Comparison of ENCODE assay signal across 9 cellular contexts in the genomic region with DNA sequence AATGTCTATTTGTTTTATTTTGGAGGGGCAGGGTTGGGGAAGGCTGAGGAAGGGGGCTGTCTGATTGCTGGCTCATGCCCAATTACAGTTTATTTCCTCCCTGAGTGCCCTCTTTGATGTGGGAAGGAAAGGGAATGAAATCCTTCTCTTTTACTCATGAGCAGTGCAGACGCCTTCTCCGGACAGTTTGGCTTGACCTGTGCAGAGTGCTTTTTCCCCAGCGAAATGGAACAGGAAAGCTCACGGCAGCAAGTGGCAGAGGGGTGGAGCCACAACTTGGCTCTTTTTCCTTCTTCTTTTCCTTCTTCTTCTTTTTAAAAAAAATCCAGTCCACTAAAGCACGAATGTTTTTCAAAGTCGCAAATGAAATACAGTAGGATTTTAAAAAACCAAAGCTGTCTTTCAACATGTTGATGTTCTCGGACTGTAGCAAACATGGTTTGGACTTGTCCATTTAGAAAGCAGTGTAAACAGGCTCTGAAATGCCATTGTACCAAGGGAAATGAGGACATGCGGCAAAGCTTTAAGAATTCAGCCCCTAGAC. TPM values are rescaled to one million over a fixed set of nuclear protein-coding genes. Genes with fewer than 3 reads are reported as not detected.
DNase-seq lines count a peak whose midpoint lies in the region; ATAC-seq and TF ChIP-seq lines count a peak whose summit lies in the region.
"Had no signal": no experiment of that assay in that cellular context is flagged by ENCODE, and none has a peak within 500 bp of the region (broad histone marks: within the 10 kb centered on the region; RNA-seq: fewer than 3 reads in every experiment).

No MANE protein-coding gene starts in this region.

- 54 to 59% methylated on average over 8 of the region's 8 CpGs for WGBS in GM23248 (ENCODE audit: low coverage in 1 of 2, low lambda C conversion rate in 2 of 2, missing lambda C conversion rate in 2 of 2), 2 experiments
- 6 to 16% (median 10%) methylated on average over 8 of the region's 8 CpGs for WGBS in adrenal gland, 4 donors

- peaks cover 59% of the 10 kb centered on the region for H3K79me2 ChIP-seq in GM23248 (ENCODE audit: insufficient read depth)

- peak; percentile 42 for DNase-seq in GM23248
- DNase-seq in adrenal gland = peak in 5 of 7 donors; percentile 48 to 71 (median 65)
- no peak for DNase-seq in right atrium auricular region (ENCODE audit: low spot score)
- DNase-seq in renal cortical epithelial cell (ENCODE audit: low read depth) = peak; percentile 84
- DNase-seq in ecto neural progenitor cell (ENCODE audit: low spot score) = no peak
- DNase-seq in activated naive CD4-positive, alpha-beta T cell treated with Interleukin-2 at 50 U/mL for 16 hours = no peak
- DNase-seq: NCI-H510A had no signal

- H2AFZ ChIP-seq in GM23248 = no peak overlapping the region

- H3K4me2 ChIP-seq in GM23248 (ENCODE audit: unreplicated experiment) = peak overlapping the region; percentile 34

- intact Hi-C loops in adrenal gland (cut with DNase I) = no loop called here

- no peak overlapping the region for H3K4me3 Mint-ChIP-seq in activated T-helper 17 cell treated with anti-CD3 and anti-CD28 coated beads, Interleukin-2, amount 50 U/mL, for 72 hours

- TF ChIP-seq POLR2A in adrenal gland (IDR thresholded peaks at IDR 0.05) = peak in 1 of 2 donors; percentile 49

- peaks cover 9% of the 10 kb centered on the region; the same call in 1 of the 2 replicates for H3K9me2 ChIP-seq in GM23248 (ENCODE audit: insufficient read depth)

- H3K27me3 ChIP-seq in GM23248 (replicated peaks; ENCODE audit: insufficient read depth) = no peaks in the 10 kb centered on the region
- H3K27me3 ChIP-seq in adrenal gland = no peaks in the 10 kb centered on the region
- H3K27me3 ChIP-seq in right atrium auricular region = no peaks in the 10 kb centered on the region

- H3F3A ChIP-seq in GM23248 (ENCODE audit: insufficient read depth) = peaks cover 24% of the 10 kb centered on the region

- no peak for TF ChIP-seq CTCF in adrenal gland (IDR thresholded peaks at IDR 0.05)
- no peak for TF ChIP-seq CTCF in right atrium auricular region (IDR thresholded peaks at IDR 0.05)

- no peaks in the 10 kb centered on the region for H4K20me1 ChIP-seq in GM23248 (ENCODE audit: insufficient read depth)

- no peaks in the 10 kb centered on the region for H3K36me3 ChIP-seq in GM23248 (ENCODE audit: low read depth)
- no peaks in the 10 kb centered on the region for H3K36me3 ChIP-seq in adrenal gland (replicated peaks in 1 of 2)
- H3K36me3 ChIP-seq in right atrium auricular region = no peaks in the 10 kb centered on the region

- ATAC-seq in activated T-helper 17 cell treated with anti-CD3 and anti-CD28 coated beads, Interleukin-2, amount 50 U/mL, for 72 hours (replicated peaks) = no peak
- ATAC-seq in HG03039 (IDR thresholded peaks at IDR 0.05; ENCODE audit: unreplicated experiment) = no peak

- H3K9ac ChIP-seq in GM23248 = peak overlapping the region; percentile 63

- H3K36me3 Mint-ChIP-seq in activated T-helper 17 cell treated with anti-CD3 and anti-CD28 coated beads, Interleukin-2, amount 50 U/mL, for 72 hours (ENCODE audit: low read depth) = no peaks in the 10 kb centered on the region

- H3K27ac ChIP-seq in GM23248 (peak overlapping the region; percentile 84), adrenal gland (peak overlapping the region; percentile 60 to 92 (median 76)), right atrium auricular region (peak overlapping the region; percentile 30 to 58)

- H3K4me1 ChIP-seq in GM23248 (ENCODE audit: insufficient read depth) (peaks cover 47% of the 10 kb centered on the region), adrenal gland (replicated peaks in 1 of 2) (peaks cover 34 to 56% of the 10 kb centered on the region in 2 donors), right atrium auricular region (peaks cover 0 to 25% of the 10 kb centered on the region in 2 donors)

- peaks cover 21% of the 10 kb centered on the region for H3K27me3 Mint-ChIP-seq in activated T-helper 17 cell treated with anti-CD3 and anti-CD28 coated beads, Interleukin-2, amount 50 U/mL, for 72 hours

- in situ Hi-C loops in GM23248 (cut with MboI) = no loop called here

- H3K4me3 ChIP-seq in GM23248 = no peak overlapping the region
- H3K4me3 ChIP-seq in adrenal gland = peak overlapping the region in 1 of 4 donors; percentile 11
- H3K4me3 ChIP-seq in right atrium auricular region = no peak overlapping the region

- no peaks in the 10 kb centered on the region for H3K9me3 ChIP-seq in GM23248 (ENCODE audit: low read depth)
- H3K9me3 ChIP-seq in adrenal gland (replicated peaks in 1 of 3) = no peaks in the 10 kb centered on the region
- H3K9me3 ChIP-seq in right atrium auricular region = no peaks in the 10 kb centered on the region

- H3K9me3 Mint-ChIP-seq in activated T-helper 17 cell treated with anti-CD3 and anti-CD28 coated beads, Interleukin-2, amount 50 U/mL, for 72 hours = no peaks in the 10 kb centered on the region

- no peak overlapping the region for H3K27ac Mint-ChIP-seq in activated T-helper 17 cell treated with anti-CD3 and anti-CD28 coated beads, Interleukin-2, amount 50 U/mL, for 72 hours

- H3K4me1 Mint-ChIP-seq in activated T-helper 17 cell treated with anti-CD3 and anti-CD28 coated beads, Interleukin-2, amount 50 U/mL, for 72 hours = no peaks in the 10 kb centered on the region

RNA-seq across cellular contexts. Expression of a gene that starts 34.6 kb away (rescaled TPM):
- total RNA-seq in GM23248 (2014; rRNA removed; shearing (Covaris generic)) = 40.5 and 49.2 TPM in 2 replicates
- polyA plus RNA-seq in GM23248 (2016; fragmentation: Nextera tagmentation; extraction: Ambion mirVana) = 144 and 162 TPM in 2 replicates
- 100 to 1,000 TPM; 102 to 365 (median 161) TPM for total RNA-seq in adrenal gland
- polyA plus RNA-seq in adrenal gland = 100 to 1,000 TPM in 1 of 3 donors, 10 to 100 TPM in 2; 46.6 to 130 (median 57.0) TPM
- total RNA-seq in right atrium auricular region = 10 to 100 TPM in 1 of 2 donors, 1 to 10 TPM in 1; 9.9 to 29.2 TPM
- total RNA-seq in renal cortical epithelial cell = 22.6 and 28.1 TPM in 2 replicates
- under 1 TPM; 0.08 to 0.69 TPM for total RNA-seq in activated T-helper 17 cell treated with anti-CD3 and anti-CD28 coated beads, Interleukin-2, amount 50 U/mL, for 72 hours

Comparison
In these comparisons a context has a peak if more than half of its experiments do, and no peak if none do; other contexts are left out.
1. DNase-seq: peak in GM23248 (single experiment), adrenal gland (5 of 7) and renal cortical epithelial cell (single experiment); none in right atrium auricular region (single experiment), ecto neural progenitor cell (single experiment) and activated naive CD4-positive, alpha-beta T cell treated with Interleukin-2 at 50 U/mL for 16 hours (single experiment).
2. RNA of a gene that starts 34.6 kb away (total RNA-seq): 102 to 365 TPM in adrenal gland, 40.5 to 49.2 TPM in GM23248, 9.9 to 29.2 TPM in right atrium auricular region and 22.6 to 28.1 TPM in renal cortical epithelial cell; 0.08 to 0.69 TPM in activated T-helper 17 cell treated with anti-CD3 and anti-CD28 coated beads, Interleukin-2, amount 50 U/mL, for 72 hours; every median in the first group is over 4 times any median in the second.
3. Peak in every context shown above with its lines, with median percentiles within 50 percentile points of each other: H3K27ac ChIP-seq.